Comparison of ENCODE assay signal across 14 cellular contexts in the genomic region with DNA sequence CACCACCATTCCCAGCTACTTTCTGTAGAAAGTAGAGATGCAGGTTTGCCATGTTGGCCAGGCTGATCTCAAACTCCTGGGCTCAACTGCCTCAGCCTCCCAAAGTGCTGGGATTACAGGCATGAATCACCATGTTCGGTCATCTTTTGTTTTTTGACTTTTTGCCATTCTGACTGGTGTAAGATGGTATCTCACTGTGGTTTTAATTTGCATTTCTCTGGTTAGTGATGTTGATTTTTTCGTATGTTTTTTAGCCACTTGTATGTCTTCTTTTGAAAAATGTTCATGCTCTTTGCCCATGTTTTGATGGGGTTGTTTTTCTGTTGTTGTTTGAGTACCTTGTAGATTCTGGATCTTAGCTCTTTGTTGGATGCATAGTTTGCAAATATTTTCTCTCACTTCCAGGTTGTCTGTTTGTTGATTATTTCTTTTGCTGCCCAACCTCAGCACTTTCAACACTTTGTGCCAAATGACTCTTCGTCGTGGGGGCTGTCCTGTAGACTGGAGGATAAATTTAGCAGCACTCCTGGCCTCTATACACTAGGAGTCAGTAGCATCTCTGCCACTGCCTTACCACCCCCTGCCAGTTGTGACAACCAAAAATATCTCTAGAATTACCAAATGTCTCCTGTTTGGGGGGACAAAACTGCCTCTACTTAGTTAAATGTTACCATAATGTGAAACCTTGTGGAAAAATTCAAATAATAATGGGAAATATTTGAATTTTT. TPM values are rescaled to one million over a fixed set of nuclear protein-coding genes. Genes with fewer than 3 reads are reported as not detected.
DNase-seq lines count a peak whose midpoint lies in the region; ATAC-seq, FAIRE-seq and TF ChIP-seq lines count a peak whose summit lies in the region.
"Had no signal": no experiment of that assay in that cellular context is flagged by ENCODE, and none has a peak within 500 bp of the region (broad histone marks: within the 10 kb centered on the region; RNA-seq: fewer than 3 reads in every experiment).

No MANE protein-coding gene starts in this region.

- ATAC-seq in GM18502 (IDR thresholded peaks at IDR 0.05; ENCODE audit: poor library complexity, unreplicated experiment) = peak; percentile 71
- ATAC-seq in HCT116 = peak; percentile 49; the same call in 1 of the 2 replicates
- no peak for ATAC-seq in HG02623 (IDR thresholded peaks at IDR 0.05; ENCODE audit: unreplicated experiment)
- ATAC-seq in right lobe of liver = no peak
- ATAC-seq in GM21526 (IDR thresholded peaks at IDR 0.05; ENCODE audit: low FRiP score, unreplicated experiment) = no peak

- POLR2A ChIA-PET in HCT116 (lab: Charles Lee) = no interaction called here

- no TSS peak for BruUV-seq in HCT116 (replicated peaks; lab: Mats Ljungman, UMichigan)

- FAIRE-seq in keratinocyte (lab: Jason Lieb, UNC) = peak; percentile 26

- H3K4me1 Mint-ChIP-seq in activated T-helper 1 cell treated with anti-CD3 and anti-CD28 coated beads, Interleukin-12 subunit alpha, Interleukin-12 subunit beta, Interleukin-2, Interleukin-4 antibody, amounts not matched to agents 30 ng/mL and 10 ng/mL and 1 ng/mL, durations not matched to agents 14 hours and 24 hours and 36 hours (ENCODE audit: low read depth) = peaks cover 8% of the 10 kb centered on the region

- dilution Hi-C loops in keratinocyte (cut with MboI; ENCODE audit: extremely low pct_ligation_motif_present, low sequenced_read_pairs) = no loop called here

- H3K4me2 ChIP-seq in HCT116 (ENCODE audit: low read length) = no peak overlapping the region
- H3K4me2 ChIP-seq in keratinocyte (ENCODE audit: control insufficient read depth, extremely low read depth, insufficient read depth, low read depth, low read length) = no peak overlapping the region

- RAD21 ChIA-PET in HCT116 (lab: Charles Lee; ENCODE audit: low non-redundant PET in 1 of 2, low total read pairs in 2 of 2, uncharacterized antibody in 2 of 2, unreplicated experiment in 2 of 2) = no interaction called here

- WGBS in right lobe of liver (ENCODE audit: insufficient coverage, low coverage, low lambda C conversion rate, missing lambda C conversion rate) = 78% methylated on average over 4 of the region's 4 CpGs

- no peaks in the 10 kb centered on the region for H3K9me3 Mint-ChIP-seq in activated T-helper 1 cell treated with anti-CD3 and anti-CD28 coated beads, Interleukin-12 subunit alpha, Interleukin-12 subunit beta, Interleukin-2, Interleukin-4 antibody, amounts not matched to agents 30 ng/mL and 10 ng/mL and 1 ng/mL, durations not matched to agents 14 hours and 24 hours and 36 hours

- peak overlapping the region; percentile 25 for H3K27ac Mint-ChIP-seq in activated T-helper 1 cell treated with anti-CD3 and anti-CD28 coated beads, Interleukin-12 subunit alpha, Interleukin-12 subunit beta, Interleukin-2, Interleukin-4 antibody, amounts not matched to agents 30 ng/mL and 10 ng/mL and 1 ng/mL, durations not matched to agents 14 hours and 24 hours and 36 hours

- H3K36me3 ChIP-seq in HCT116 (ENCODE audit: control insufficient read depth in 1 of 2, insufficient read depth in 2 of 2, low read length in 2 of 2) (no peaks in the 10 kb centered on the region), keratinocyte (ENCODE audit: control insufficient read depth in 2 of 2, extremely low read depth in 1 of 2, insufficient read depth in 2 of 2, low read length in 2 of 2) (no peaks in the 10 kb centered on the region), right lobe of liver (no peaks in the 10 kb centered on the region)

- peaks cover 1% of the 10 kb centered on the region for H3K36me3 Mint-ChIP-seq in activated T-helper 1 cell treated with anti-CD3 and anti-CD28 coated beads, Interleukin-12 subunit alpha, Interleukin-12 subunit beta, Interleukin-2, Interleukin-4 antibody, amounts not matched to agents 30 ng/mL and 10 ng/mL and 1 ng/mL, durations not matched to agents 14 hours and 24 hours and 36 hours (ENCODE audit: low read depth)

- H3K79me2 ChIP-seq in HCT116 (ENCODE audit: insufficient read depth, low read length) = no peaks in the 10 kb centered on the region
- no peaks in the 10 kb centered on the region for H3K79me2 ChIP-seq in keratinocyte (ENCODE audit: control insufficient read depth, insufficient read depth, low read length)

- no peaks in the 10 kb centered on the region for H3K27me3 ChIP-seq in HCT116 (ENCODE audit: insufficient read depth, low read length)
- no peaks in the 10 kb centered on the region for H3K27me3 ChIP-seq in keratinocyte (ENCODE audit: control insufficient read depth, extremely low read depth, insufficient read depth, low read length)
- no peaks in the 10 kb centered on the region for H3K27me3 ChIP-seq in right lobe of liver

- no peak for TF ChIP-seq POLR2A in HCT116 (IDR thresholded peaks at IDR 0.05; ENCODE audit: borderline replicate concordance, extremely low read depth, insufficient read depth, insufficient read length)
- TF ChIP-seq POLR2A in right lobe of liver (IDR thresholded peaks at IDR 0.05) = no peak

- H3K9me1 ChIP-seq in keratinocyte (ENCODE audit: control insufficient read depth, extremely low read depth, insufficient read depth, low read length) = no peaks in the 10 kb centered on the region

- H3K4me1 ChIP-seq in HCT116 (ENCODE audit: control insufficient read depth in 1 of 2, insufficient read depth in 2 of 2, low read length in 2 of 2) (no peaks in the 10 kb centered on the region), keratinocyte (ENCODE audit: control insufficient read depth, extremely low read depth, insufficient read depth, low read length) (peaks cover 5% of the 10 kb centered on the region), right lobe of liver (no peaks in the 10 kb centered on the region)

- no peak for TF ChIP-seq RAD21 in HCT116 (IDR thresholded peaks at IDR 0.05; ENCODE audit: low read depth)

- CTCF ChIA-PET in HCT116 (lab: Charles Lee) = no interaction called here

- H3K4me3 Mint-ChIP-seq in activated T-helper 1 cell treated with anti-CD3 and anti-CD28 coated beads, Interleukin-12 subunit alpha, Interleukin-12 subunit beta, Interleukin-2, Interleukin-4 antibody, amounts not matched to agents 30 ng/mL and 10 ng/mL and 1 ng/mL, durations not matched to agents 14 hours and 24 hours and 36 hours = no peak overlapping the region

- H3K27ac ChIP-seq in HCT116 (ENCODE audit: low read depth, low read length) = no peak overlapping the region
- H3K27ac ChIP-seq in keratinocyte (ENCODE audit: control insufficient read depth, insufficient read depth, low read length) = no peak overlapping the region
- no peak overlapping the region for H3K27ac ChIP-seq in right lobe of liver
- H3K27ac ChIP-seq in caudate nucleus (ENCODE audit: low read depth, low read length) = no peak overlapping the region
- H3K27ac ChIP-seq: coronary artery had no signal

- H4K20me1 ChIP-seq in HCT116 (ENCODE audit: insufficient read depth) = no peaks in the 10 kb centered on the region
- no peaks in the 10 kb centered on the region for H4K20me1 ChIP-seq in keratinocyte (ENCODE audit: control insufficient read depth, extremely low read depth, insufficient read depth, low read length)

- intact Hi-C loops in HCT116 (cut with micrococcal nuclease) = loop anchor here (10.0 kb wide), 2 partner anchors 353 to 563 kb away; no protein-coding TSS in a partner anchor
- intact Hi-C loops in activated T-helper 1 cell treated with anti-CD3 and anti-CD28 coated beads, Interleukin-12 subunit alpha, Interleukin-12 subunit beta, Interleukin-2, Interleukin-4 antibody, amounts not matched to agents 30 ng/mL and 10 ng/mL and 1 ng/mL, durations not matched to agents 14 hours and 24 hours and 36 hours (cut with micrococcal nuclease) = loop anchor here (10.0 kb wide), 1 partner anchor 383 kb away; no protein-coding TSS in a partner anchor
- intact Hi-C loops in right lobe of liver (cut with DNase I) = loop anchor here in 1 of 2 donors (10.0 kb wide), 1 partner anchor 93 kb away; no protein-coding TSS in a partner anchor

- no peaks in the 10 kb centered on the region for H3K9me3 ChIP-seq in HCT116 (ENCODE audit: control insufficient read depth in 1 of 2, insufficient read depth in 1 of 2, low read depth in 1 of 2, low read length in 2 of 2)
- no peaks in the 10 kb centered on the region for H3K9me3 ChIP-seq in keratinocyte (ENCODE audit: control insufficient read depth, low read depth, low read length)
- H3K9me3 ChIP-seq in right lobe of liver = no peaks in the 10 kb centered on the region

- H3K27me3 Mint-ChIP-seq in activated T-helper 1 cell treated with anti-CD3 and anti-CD28 coated beads, Interleukin-12 subunit alpha, Interleukin-12 subunit beta, Interleukin-2, Interleukin-4 antibody, amounts not matched to agents 30 ng/mL and 10 ng/mL and 1 ng/mL, durations not matched to agents 14 hours and 24 hours and 36 hours (ENCODE audit: insufficient read depth) = peaks cover 12% of the 10 kb centered on the region

- DNase-seq in HCT116 (ENCODE audit: low read depth, low spot score) (no peak), keratinocyte (ENCODE audit: low read depth, low spot score) (no peak), right lobe of liver (no peak), caudate nucleus (lab: John Stamatoyannopoulos, UW) (no peak)
- no peak for DNase-seq in activated T-helper 1 cell treated with anti-CD3 and anti-CD28 coated beads, Interleukin-12 subunit alpha, Interleukin-12 subunit beta, Interleukin-2, Interleukin-4 antibody, amounts not matched to agents 30 ng/mL and 10 ng/mL and 1 ng/mL, durations not matched to agents 14 hours and 24 hours and 36 hours (ENCODE audit: low spot score)
- DNase-seq: hypothalamus; Kasumi-1; NCI-H526; stimulated activated naive CD4-positive, alpha-beta T cell; SW 1271 had no signal

- no peaks in the 10 kb centered on the region for H3K9me2 ChIP-seq in HCT116 (ENCODE audit: insufficient read depth)

- H3K9ac ChIP-seq in HCT116 (ENCODE audit: low read length) (no peak overlapping the region), keratinocyte (ENCODE audit: control insufficient read depth, extremely low read depth, insufficient read depth, low read length) (no peak overlapping the region)

- H3K4me3 ChIP-seq in HCT116 (replicated peaks in 1 of 2; ENCODE audit: low read depth in 1 of 2, low read length in 2 of 2) (no peak overlapping the region), keratinocyte (ENCODE audit: control insufficient read depth in 2 of 3, extremely low read depth in 1 of 3, insufficient read depth in 2 of 3, low read depth in 1 of 3, low read length in 3 of 3) (no peak overlapping the region), right lobe of liver (no peak overlapping the region)
- H3K4me3 ChIP-seq: coronary artery had no signal

- no peak overlapping the region for H2AFZ ChIP-seq in HCT116 (ENCODE audit: low read depth, low read length, poor library complexity, severe bottlenecking)
- no peak overlapping the region for H2AFZ ChIP-seq in keratinocyte (ENCODE audit: control insufficient read depth, low read length)

- TF ChIP-seq CTCF in HCT116 (IDR thresholded peaks at IDR 0.05 in 2 of 3, conservative IDR thresholded peaks at IDR 0.05 in 1 of 3; ENCODE audit: borderline replicate concordance in 1 of 3, insufficient read depth in 1 of 3, low read depth in 2 of 3, low read length in 2 of 3) = no peak
- no peak for TF ChIP-seq CTCF in keratinocyte (optimal IDR thresholded peaks at IDR 0.05 in 1 of 3, IDR thresholded peaks at IDR 0.05 in 1 of 3, conservative IDR thresholded peaks at IDR 0.05 in 1 of 3; ENCODE audit: extremely low read depth in 1 of 3, insufficient read depth in 2 of 3, low read length in 3 of 3)
- no peak for TF ChIP-seq CTCF in right lobe of liver (IDR thresholded peaks at IDR 0.05)

RNA-seq across cellular contexts. Expression of a gene that starts 6.5 kb away (rescaled TPM):
- total RNA-seq in HCT116 (2021; ENCODE audit: unreplicated experiment) (1.2 TPM), right lobe of liver (10 to 100 TPM; 24.3 to 45.8 (median 34.9) TPM)
- 0.30 and 0.42 TPM in 2 replicates for polyA plus RNA-seq in HCT116 (2012)
- not detected in 2 replicates for total RNA-seq in activated T-helper 1 cell treated with anti-CD3 and anti-CD28 coated beads, Interleukin-12 subunit alpha, Interleukin-12 subunit beta, Interleukin-2, Interleukin-4 antibody, amounts not matched to agents 30 ng/mL and 10 ng/mL and 1 ng/mL, durations not matched to agents 14 hours and 24 hours and 36 hours
- polyA plus RNA-seq in keratinocyte = 0.62 to 1.1 TPM (median 0.72 TPM) in 3 replicates
- not detected for polyA plus RNA-seq in keratinocyte (2011; ENCODE audit: low read depth)
- 0.88 and 1.5 TPM in 2 replicates for polyA plus RNA-seq in keratinocyte (2011; cell fraction: cytosol; rRNA removed)
- polyA plus RNA-seq in keratinocyte (2011; cell fraction: nucleus; rRNA removed) = 0.99 and 1.1 TPM in 2 replicates
- polyA plus RNA-seq in keratinocyte (2012; ENCODE audit: low replicate concordance) = 0.11 and 0.78 TPM in 2 replicates
- 0.52 to 2.4 TPM (median 1.6 TPM) in 3 replicates for polyA minus RNA-seq in keratinocyte
- 0.96 TPM for polyA minus RNA-seq in keratinocyte (2011; cell fraction: cytosol; rRNA and poly(A)+ RNA removed)
- 0.74 and 6.1 TPM in 2 replicates for polyA minus RNA-seq in keratinocyte (2011; cell fraction: nucleus; rRNA and poly(A)+ RNA removed)

RNA-seq across cellular contexts. Expression of a gene that starts 31.5 kb away (rescaled TPM):
- 16.2 TPM for total RNA-seq in HCT116 (2021; ENCODE audit: unreplicated experiment)
- polyA plus RNA-seq in HCT116 (2012) = 10.9 and 11.8 TPM in 2 replicates
- 26.7 and 28.6 TPM in 2 replicates for total RNA-seq in activated T-helper 1 cell treated with anti-CD3 and anti-CD28 coated beads, Interleukin-12 subunit alpha, Interleukin-12 subunit beta, Interleukin-2, Interleukin-4 antibody, amounts not matched to agents 30 ng/mL and 10 ng/mL and 1 ng/mL, durations not matched to agents 14 hours and 24 hours and 36 hours
- 4.4 to 9.0 TPM (median 7.4 TPM) in 3 replicates for polyA plus RNA-seq in keratinocyte
- polyA plus RNA-seq in keratinocyte (2011; ENCODE audit: low read depth) = 5.8 TPM
- polyA plus RNA-seq in keratinocyte (2011; cell fraction: cytosol; rRNA removed) = 2.7 and 6.5 TPM in 2 replicates
- polyA plus RNA-seq in keratinocyte (2011; cell fraction: nucleus; rRNA removed) = 7.1 and 9.9 TPM in 2 replicates
- polyA plus RNA-seq in keratinocyte (2012; ENCODE audit: low replicate concordance) = 4.5 and 6.9 TPM in 2 replicates
- polyA minus RNA-seq in keratinocyte = 2.0 to 5.8 TPM (median 3.7 TPM) in 3 replicates
- polyA minus RNA-seq in keratinocyte (2011; cell fraction: cytosol; rRNA and poly(A)+ RNA removed) = 2.5 TPM
- polyA minus RNA-seq in keratinocyte (2011; cell fraction: nucleus; rRNA and poly(A)+ RNA removed) = 3.3 and 7.2 TPM in 2 replicates
- 1 to 10 TPM; 4.5 to 6.5 (median 6.2) TPM for total RNA-seq in right lobe of liver

Comparison
In these comparisons a context has a peak if more than half of its experiments do, and no peak if none do; other contexts are left out.
1. ATAC-seq: peak in GM18502 (single experiment) and HCT116 (single experiment); none in HG02623 (single experiment), right lobe of liver (0 of 4) and GM21526 (single experiment).
2. RNA of a gene that starts 6.5 kb away (total RNA-seq): 24.3 to 45.8 TPM in right lobe of liver; 1.2 TPM in HCT116 (single experiment) and not detected in activated T-helper 1 cell treated with anti-CD3 and anti-CD28 coated beads, Interleukin-12 subunit alpha, Interleukin-12 subunit beta, Interleukin-2, Interleukin-4 antibody, amounts not matched to agents 30 ng/mL and 10 ng/mL and 1 ng/mL, durations not matched to agents 14 hours and 24 hours and 36 hours; every median in the first group is over 10 times any median in the second.